Comparison of ENCODE assay signal across 9 cellular contexts in genomic region chr12:110431957-110432587, GRCh38. TPM values are rescaled to one million over a fixed set of nuclear protein-coding genes. Genes with fewer than 3 reads are reported as not detected.
DNase-seq lines count a peak whose midpoint lies in the region; ATAC-seq and TF ChIP-seq lines count a peak whose summit lies in the region.
"Had no signal": no experiment of that assay in that cellular context is flagged by ENCODE, and none has a peak within 500 bp of the region (broad histone marks: within the 10 kb centered on the region; RNA-seq: fewer than 3 reads in every experiment).

No MANE protein-coding gene starts in this region.

- H4K91ac ChIP-seq in mesenchymal stem cell (ENCODE audit: low read length) = no peak overlapping the region

- no peak overlapping the region for H3K4ac ChIP-seq in mesenchymal stem cell (ENCODE audit: low read depth in 1 of 2, low read length in 2 of 2)

- peak overlapping the region; percentile 52 for H2BK15ac ChIP-seq in mesenchymal stem cell (ENCODE audit: low read depth, poor library complexity, severe bottlenecking)

- in situ Hi-C loops in GM23248 (cut with MboI) = no loop called here

- no peaks in the 10 kb centered on the region for H3K27me3 ChIP-seq in A673 (replicated peaks; ENCODE audit: insufficient read depth, low read depth, low read length, poor library complexity)
- H3K27me3 ChIP-seq in GM23248 (replicated peaks; ENCODE audit: insufficient read depth) = no peaks in the 10 kb centered on the region
- no peaks in the 10 kb centered on the region for H3K27me3 ChIP-seq in mesenchymal stem cell (ENCODE audit: control insufficient read depth in 1 of 2, insufficient read depth in 1 of 2, low read length in 2 of 2)
- H3K27me3 ChIP-seq: SJSA1 had no signal

- H3K9ac ChIP-seq in GM23248 (peak overlapping the region; percentile 81), mesenchymal stem cell (ENCODE audit: low read length) (peak overlapping the region; percentile 84)

- H3K9me3 ChIP-seq in A673 (ENCODE audit: low read depth, low read length, poor library complexity, severe bottlenecking) (no peaks in the 10 kb centered on the region), GM23248 (ENCODE audit: low read depth) (no peaks in the 10 kb centered on the region), mesenchymal stem cell (ENCODE audit: control insufficient read depth, low read length) (no peaks in the 10 kb centered on the region)
- H3K9me3 ChIP-seq: SJSA1 had no signal

- no peaks in the 10 kb centered on the region for H3K9me3 Mint-ChIP-seq in activated naive CD8-positive, alpha-beta T cell treated with anti-CD3 and anti-CD28 coated beads, Interleukin-2, amount 50 U/mL, for 24 hours
- no peaks in the 10 kb centered on the region for H3K9me3 Mint-ChIP-seq in HFFc6

- no peak overlapping the region for H3K27ac Mint-ChIP-seq in activated naive CD8-positive, alpha-beta T cell treated with anti-CD3 and anti-CD28 coated beads, Interleukin-2, amount 50 U/mL, for 24 hours
- H3K27ac Mint-ChIP-seq in HFFc6 = no peak overlapping the region

- DNase-seq in A673 (ENCODE audit: low spot score) = no peak
- DNase-seq in GM23248 = no peak
- DNase-seq in activated naive CD8-positive, alpha-beta T cell treated with anti-CD3 and anti-CD28 coated beads, Interleukin-2, amount 50 U/mL, for 24 hours = peak; percentile 14
- DNase-seq in mesenchymal stem cell = no peak
- no peak for DNase-seq in HFFc6
- no peak for DNase-seq in NCI-H345 treated with DMSO at 0.1 percent for 48 hours (lab: John Stamatoyannopoulos, UW; ENCODE audit: unreplicated experiment)

- BruUV-seq in A673 (replicated peaks; lab: Mats Ljungman, UMichigan) = no TSS peak

- H2BK5ac ChIP-seq in mesenchymal stem cell (ENCODE audit: low read depth, low read length, poor library complexity, severe bottlenecking) = no peak overlapping the region

- H2AK5ac ChIP-seq in mesenchymal stem cell (ENCODE audit: low read length, severe bottlenecking) = no peak overlapping the region

- ATAC-seq in activated naive CD8-positive, alpha-beta T cell treated with anti-CD3 and anti-CD28 coated beads, Interleukin-2, amount 50 U/mL, for 24 hours = peak; percentile 39
- ATAC-seq in HG03039 (IDR thresholded peaks at IDR 0.05; ENCODE audit: unreplicated experiment) (no peak), GM19452 (IDR thresholded peaks at IDR 0.05; ENCODE audit: unreplicated experiment) (no peak)

- H2AFZ ChIP-seq in GM23248 (peak overlapping the region; percentile 81; the same call in 1 of the 2 replicates), mesenchymal stem cell (ENCODE audit: low read depth, low read length) (no peak overlapping the region)

- H3K9me2 ChIP-seq in GM23248 (ENCODE audit: insufficient read depth) = no peaks in the 10 kb centered on the region

- WGBS in GM23248 (ENCODE audit: low coverage in 1 of 2, low lambda C conversion rate in 2 of 2, missing lambda C conversion rate in 2 of 2), 2 experiments = 80 to 82% methylated on average over 12 of the region's 12 CpGs
- WGBS in mesenchymal stem cell = 90% methylated on average over 9 of the region's 12 CpGs

- no peaks in the 10 kb centered on the region for H3K4me1 ChIP-seq in A673 (ENCODE audit: insufficient read depth, low read length, poor library complexity, severe bottlenecking)
- peaks cover 11% of the 10 kb centered on the region; the same call in 1 of the 2 replicates for H3K4me1 ChIP-seq in GM23248 (ENCODE audit: insufficient read depth)
- H3K4me1 ChIP-seq in mesenchymal stem cell (ENCODE audit: control insufficient read depth, insufficient read depth, low read depth, low read length) = peaks cover 3% of the 10 kb centered on the region
- H3K4me1 ChIP-seq: SJSA1 had no signal

- no peak overlapping the region for H2BK12ac ChIP-seq in mesenchymal stem cell (ENCODE audit: low read length in 2 of 2)

- H3K79me2 ChIP-seq in GM23248 (ENCODE audit: insufficient read depth) = no peaks in the 10 kb centered on the region

- H3K36me3 Mint-ChIP-seq in activated naive CD8-positive, alpha-beta T cell treated with anti-CD3 and anti-CD28 coated beads, Interleukin-2, amount 50 U/mL, for 24 hours (ENCODE audit: low read depth) = peaks cover 23% of the 10 kb centered on the region
- peaks cover 20% of the 10 kb centered on the region for H3K36me3 Mint-ChIP-seq in HFFc6 (ENCODE audit: low read depth)

- TF ChIP-seq CTCF in A673 (conservative IDR thresholded peaks at IDR 0.05; ENCODE audit: low read depth, low read length) (no peak), HFFc6 (IDR thresholded peaks at IDR 0.05) (no peak)

- H3K23ac ChIP-seq in mesenchymal stem cell (ENCODE audit: low read length in 2 of 2) = no peak overlapping the region

- no peak overlapping the region for H3K4me3 Mint-ChIP-seq in activated naive CD8-positive, alpha-beta T cell treated with anti-CD3 and anti-CD28 coated beads, Interleukin-2, amount 50 U/mL, for 24 hours
- no peak overlapping the region; the same call in 1 of the 2 replicates for H3K4me3 Mint-ChIP-seq in HFFc6

- H3K4me2 ChIP-seq in GM23248 (ENCODE audit: unreplicated experiment) (peak overlapping the region; percentile 57), mesenchymal stem cell (ENCODE audit: low read length, poor library complexity, severe bottlenecking) (no peak overlapping the region)

- H3K14ac ChIP-seq in mesenchymal stem cell (ENCODE audit: low read length in 2 of 2) = no peak overlapping the region

- peaks cover 39% of the 10 kb centered on the region for H3F3A ChIP-seq in GM23248 (ENCODE audit: insufficient read depth)

- no peak overlapping the region for H4K8ac ChIP-seq in mesenchymal stem cell (ENCODE audit: low read length)

- intact Hi-C loops in A673 (cut with micrococcal nuclease; ENCODE audit: unreplicated experiment) = loop anchor here (1.0 kb wide), 1 partner anchor 332 kb away; no protein-coding TSS in a partner anchor

- no peaks in the 10 kb centered on the region for H3K79me1 ChIP-seq in mesenchymal stem cell (replicated peaks; ENCODE audit: low read length, poor library complexity, severe bottlenecking)

- H3K4me1 Mint-ChIP-seq in activated naive CD8-positive, alpha-beta T cell treated with anti-CD3 and anti-CD28 coated beads, Interleukin-2, amount 50 U/mL, for 24 hours = peaks cover 5% of the 10 kb centered on the region
- peaks cover 14% of the 10 kb centered on the region for H3K4me1 Mint-ChIP-seq in HFFc6 (ENCODE audit: low read depth)

- POLR2A ChIA-PET in A673 (lab: Charles Lee; ENCODE audit: low non-redundant PET) = interaction anchor here (0.7 kb wide), 1 partner anchor 65 kb away, joined by 5 read pairs; no protein-coding TSS in a partner anchor

- H3K27ac ChIP-seq in A673 (ENCODE audit: low read depth, low read length, poor library complexity, severe bottlenecking) (no peak overlapping the region), GM23248 (no peak overlapping the region), mesenchymal stem cell (ENCODE audit: low read length, poor library complexity, severe bottlenecking) (no peak overlapping the region)

- no peak overlapping the region for H3K18ac ChIP-seq in mesenchymal stem cell (ENCODE audit: low read depth in 1 of 2, low read length in 2 of 2)

- CTCF ChIA-PET in A673 (lab: Charles Lee) = interaction anchor here (0.5 to 1.3 kb wide), 18 partner anchors 10 to 490 kb away, joined by 3 to 16 read pairs (median 4); partner anchors contain the start of genes ARPC3, FAM216A, GIT2 and GPN3

- H2BK120ac ChIP-seq in mesenchymal stem cell (ENCODE audit: low read depth, low read length) = no peak overlapping the region

- H3K36me3 ChIP-seq in A673 (ENCODE audit: insufficient read depth, low read length, poor library complexity, severe bottlenecking) (peaks cover 28% of the 10 kb centered on the region), GM23248 (ENCODE audit: low read depth) (peaks cover 26% of the 10 kb centered on the region), mesenchymal stem cell (ENCODE audit: control insufficient read depth in 1 of 2, insufficient read depth in 2 of 2, low read depth in 1 of 2, low read length in 2 of 2) (peaks cover 17 to 23% of the 10 kb centered on the region in 2 experiments)

- H4K20me1 ChIP-seq in GM23248 (ENCODE audit: insufficient read depth) = no peaks in the 10 kb centered on the region

- no peaks in the 10 kb centered on the region for H3K27me3 Mint-ChIP-seq in activated naive CD8-positive, alpha-beta T cell treated with anti-CD3 and anti-CD28 coated beads, Interleukin-2, amount 50 U/mL, for 24 hours
- peaks cover 3% of the 10 kb centered on the region; the same call in 1 of the 2 replicates for H3K27me3 Mint-ChIP-seq in HFFc6 (ENCODE audit: insufficient read depth)

- peak overlapping the region; percentile 57 for H3K4me3 ChIP-seq in A673 (ENCODE audit: low read depth, low read length, poor library complexity, severe bottlenecking)
- peak overlapping the region; percentile 78; the same call in 1 of the 2 replicates for H3K4me3 ChIP-seq in GM23248
- no peak overlapping the region for H3K4me3 ChIP-seq in mesenchymal stem cell (ENCODE audit: insufficient read depth in 1 of 2, low read depth in 1 of 2, low read length in 2 of 2)

RNA-seq across cellular contexts. Expression of gene ARPC3, which starts 18.1 kb away (rescaled TPM):
- total RNA-seq in A673 (2021) = 234 and 235 TPM in 2 replicates
- total RNA-seq in GM23248 (2014; rRNA removed; shearing (Covaris generic)) = 552 and 686 TPM in 2 replicates
- 503 and 511 TPM in 2 replicates for polyA plus RNA-seq in GM23248 (2016; fragmentation: Nextera tagmentation; extraction: Ambion mirVana)
- 424 TPM for polyA plus RNA-seq in mesenchymal stem cell (2013, experiment 1 of 2)
- 435 TPM for polyA plus RNA-seq in mesenchymal stem cell (2013, experiment 2 of 2)
- total RNA-seq in HFFc6 (2021; fragmentation: NEBNext Ultra II Directional; extraction: Animal tissue kit (Norgen Biotek cat#: 25700)) = 100 to 1,000 TPM; 301 to 338 (median 317) TPM

RNA-seq across cellular contexts. Expression of gene ANAPC7, which starts 28.6 kb away (rescaled TPM):
- total RNA-seq in A673 (2021) = 141 and 144 TPM in 2 replicates
- total RNA-seq in GM23248 (2014; rRNA removed; shearing (Covaris generic)) = 46.5 and 50.2 TPM in 2 replicates
- 35.5 and 38.7 TPM in 2 replicates for polyA plus RNA-seq in GM23248 (2016; fragmentation: Nextera tagmentation; extraction: Ambion mirVana)
- 20.3 TPM for polyA plus RNA-seq in mesenchymal stem cell (2013, experiment 1 of 2)
- polyA plus RNA-seq in mesenchymal stem cell (2013, experiment 2 of 2) = 21.0 TPM
- 10 to 100 TPM; 48.7 to 58.8 (median 57.3) TPM for total RNA-seq in HFFc6 (2021; fragmentation: NEBNext Ultra II Directional; extraction: Animal tissue kit (Norgen Biotek cat#: 25700))

RNA-seq across cellular contexts. Expression of gene GPN3, which starts 36.0 kb away (rescaled TPM):
- total RNA-seq in A673 (2021) = 51.4 and 52.7 TPM in 2 replicates
- total RNA-seq in GM23248 (2014; rRNA removed; shearing (Covaris generic)) = 18.4 and 33.4 TPM in 2 replicates
- polyA plus RNA-seq in GM23248 (2016; fragmentation: Nextera tagmentation; extraction: Ambion mirVana) = 43.5 and 47.4 TPM in 2 replicates
- 16.2 TPM for polyA plus RNA-seq in mesenchymal stem cell (2013, experiment 1 of 2)
- polyA plus RNA-seq in mesenchymal stem cell (2013, experiment 2 of 2) = 16.4 TPM
- 10 to 100 TPM; 22.9 to 30.4 (median 25.1) TPM for total RNA-seq in HFFc6 (2021; fragmentation: NEBNext Ultra II Directional; extraction: Animal tissue kit (Norgen Biotek cat#: 25700))

RNA-seq across cellular contexts. Expression of gene FAM216A, which starts 36.6 kb away (rescaled TPM):
- total RNA-seq in A673 (2021) = 14.0 and 17.5 TPM in 2 replicates
- total RNA-seq in GM23248 (2014; rRNA removed; shearing (Covaris generic)) = 11.5 and 18.1 TPM in 2 replicates
- 25.2 and 25.8 TPM in 2 replicates for polyA plus RNA-seq in GM23248 (2016; fragmentation: Nextera tagmentation; extraction: Ambion mirVana)
- polyA plus RNA-seq in mesenchymal stem cell (2013, experiment 1 of 2) = 10.5 TPM
- polyA plus RNA-seq in mesenchymal stem cell (2013, experiment 2 of 2) = 10.8 TPM
- 10 to 100 TPM; 16.4 to 25.2 (median 18.0) TPM for total RNA-seq in HFFc6 (2021; fragmentation: NEBNext Ultra II Directional; extraction: Animal tissue kit (Norgen Biotek cat#: 25700))

Comparison
In these comparisons a context has a peak if more than half of its experiments do, and no peak if none do; other contexts are left out.
1. H3K4me3 ChIP-seq: peak in A673 (single experiment) and GM23248 (single experiment); none in mesenchymal stem cell (0 of 2).